1 cellular context compared by ENCODE assay signal in genomic region chr21:39387461-39388037, GRCh38.
TF ChIP-seq lines count a peak whose summit lies in the region.

No MANE protein-coding gene starts in this region.

TF ChIP-seq in GM12878, 131 proteins besides CTCF, POLR2A, EP300 and RAD21 (continued from another document):
- no peak for TF ChIP-seq ZNF687 (IDR thresholded peaks at IDR 0.05)
